ENCODE assay signal across 8 cellular contexts in genomic region chr11:9461760-9462134, GRCh38. TPM values are rescaled to one million over a fixed set of nuclear protein-coding genes. Genes with fewer than 3 reads are reported as not detected.
DNase-seq lines count a peak whose midpoint lies in the region; ATAC-seq and TF ChIP-seq lines count a peak whose summit lies in the region.

No MANE protein-coding gene starts in this region.

- peak overlapping the region; percentile 93 for H3K4me3 ChIP-seq in CD8-positive, alpha-beta T cell (ENCODE audit: low read depth, low read length)
- H3K4me3 ChIP-seq in IMR-90 (ENCODE audit: insufficient read depth, low read depth, low read length) (peak overlapping the region; percentile 55), iPS-15b (ENCODE audit: low read depth, low read length) (peak overlapping the region; percentile 87)

- peak overlapping the region; percentile 67 to 87 for H4K8ac ChIP-seq in IMR-90 (ENCODE audit: low read depth in 2 of 2, low read length in 2 of 2)

- H2AFZ ChIP-seq in IMR-90 (replicated peaks; ENCODE audit: low read length, poor library complexity): no peak overlapping the region

- H3K36me3 Mint-ChIP-seq in CD8-positive, alpha-beta T cell: peaks cover 11% of the 10 kb centered on the region
- H3K36me3 Mint-ChIP-seq in activated naive CD8-positive, alpha-beta T cell treated with anti-CD3 and anti-CD28 coated beads, Interleukin-2, amount 10 ng/mL, durations not matched to agents 7 days and 5 days: peaks cover 5% of the 10 kb centered on the region

- H3K14ac ChIP-seq in IMR-90 (replicated peaks; ENCODE audit: low read depth, low read length): peak overlapping the region; percentile 90

- peak overlapping the region; percentile 92 for H3K9ac ChIP-seq in IMR-90 (ENCODE audit: low read depth, low read length)
- peak overlapping the region; percentile 91 for H3K9ac ChIP-seq in iPS-15b (ENCODE audit: low read depth, low read length)

- peak overlapping the region; percentile 94 for H3K23ac ChIP-seq in IMR-90 (ENCODE audit: low read depth, low read length)

- peak overlapping the region; percentile 59; the same call in 1 of the 2 replicates for H4K5ac ChIP-seq in IMR-90 (ENCODE audit: low read depth, low read length)

- CTCF ChIA-PET in CD8-positive, alpha-beta T cell (lab: Charles Lee): interaction anchor here (1.4 to 4.1 kb wide), 3 partner anchors 25 to 151 kb away, joined by 4 to 16 read pairs (median 4); no protein-coding TSS in a partner anchor
- CTCF ChIA-PET in IMR-90 (lab: Yijun Ruan, JAX): no interaction called here

- no peak for TF ChIP-seq CTCF in CD8-positive, alpha-beta T cell (IDR thresholded peaks at IDR 0.05)
- TF ChIP-seq CTCF in IMR-90 (conservative IDR thresholded peaks at IDR 0.05; ENCODE audit: low read depth, low read length): no peak

- H2BK15ac ChIP-seq in IMR-90 (ENCODE audit: low read depth, low read length): no peak overlapping the region

- no peak overlapping the region for H2BK20ac ChIP-seq in IMR-90 (ENCODE audit: low read depth, low read length)

- H3K27me3 ChIP-seq in CD8-positive, alpha-beta T cell (ENCODE audit: insufficient read depth, low read length): no peaks in the 10 kb centered on the region
- H3K27me3 ChIP-seq in IMR-90 (ENCODE audit: control insufficient read depth, insufficient read depth, low read length): no peaks in the 10 kb centered on the region
- H3K27me3 ChIP-seq in iPS-15b (ENCODE audit: control insufficient read depth, insufficient read depth, low read length): no peaks in the 10 kb centered on the region

- peak overlapping the region; percentile 91; the same call in 1 of the 2 replicates for H3K4ac ChIP-seq in IMR-90 (ENCODE audit: low read depth, low read length)

- H3K27ac ChIP-seq in CD8-positive, alpha-beta T cell (ENCODE audit: low read depth, low read length): peak overlapping the region; percentile 98
- H3K27ac ChIP-seq in IMR-90 (ENCODE audit: insufficient read depth, low read length): peak overlapping the region; percentile 95; the same call in 1 of the 2 replicates

- dilution Hi-C loops in IMR-90 (cut with HindIII; ENCODE audit: low sequenced_read_pairs, unreplicated experiment): no loop called here

- POLR2A ChIA-PET in CD8-positive, alpha-beta T cell (lab: Charles Lee): interaction anchor here (0.6 to 4.3 kb wide), 17 partner anchors 13 to 551 kb away, joined by 3 to 50 read pairs (median 6); partner anchors contain the start of genes DENND5A, IPO7, TMEM41B and TMEM9B
- POLR2A ChIA-PET in IMR-90 (lab: Charles Lee; ENCODE audit: unreplicated experiment): no interaction called here
- POLR2A ChIA-PET in activated naive CD8-positive, alpha-beta T cell treated with anti-CD3 and anti-CD28 coated beads, Interleukin-2, amount 10 ng/mL, durations not matched to agents 7 days and 5 days (lab: Charles Lee): interaction anchor here (0.5 to 2.8 kb wide), 13 partner anchors 13 to 779 kb away, joined by 3 to 22 read pairs (median 4); partner anchors contain the start of genes RPL27A, TMEM41B, TRIM66 and WEE1

- H3K27me3 Mint-ChIP-seq in CD8-positive, alpha-beta T cell (ENCODE audit: low read depth): no peaks in the 10 kb centered on the region
- no peaks in the 10 kb centered on the region for H3K27me3 Mint-ChIP-seq in activated naive CD8-positive, alpha-beta T cell treated with anti-CD3 and anti-CD28 coated beads, Interleukin-2, amount 10 ng/mL, durations not matched to agents 7 days and 5 days

- H2AK5ac ChIP-seq in IMR-90 (ENCODE audit: low read depth, low read length): no peak overlapping the region

- H3K4me1 Mint-ChIP-seq in CD8-positive, alpha-beta T cell (ENCODE audit: low read depth): peaks cover 35% of the 10 kb centered on the region
- H3K4me1 Mint-ChIP-seq in activated naive CD8-positive, alpha-beta T cell treated with anti-CD3 and anti-CD28 coated beads, Interleukin-2, amount 10 ng/mL, durations not matched to agents 7 days and 5 days: peaks cover 22% of the 10 kb centered on the region

- H3K4me2 ChIP-seq in IMR-90 (ENCODE audit: low read depth, low read length): peak overlapping the region; percentile 97

- peaks cover 31% of the 10 kb centered on the region for H3K4me1 ChIP-seq in CD8-positive, alpha-beta T cell (ENCODE audit: insufficient read depth, low read length)
- H3K4me1 ChIP-seq in IMR-90 (ENCODE audit: control insufficient read depth, insufficient read depth, low read length): no peaks in the 10 kb centered on the region
- H3K4me1 ChIP-seq in iPS-15b (ENCODE audit: control insufficient read depth, insufficient read depth, low read length): no peaks in the 10 kb centered on the region

- DNase-seq in CD8-positive, alpha-beta T cell: no peak
- DNase-seq in IMR-90 (peak; percentile 15), smooth muscle cell of the brain vasculature (ENCODE audit: low read depth, low spot score) (peak; percentile 2), iPS-NIHi11 (ENCODE audit: low spot score) (no peak), middle frontal gyrus (ENCODE audit: extremely low spot score, low spot score) (no peak)
- DNase-seq in activated naive CD8-positive, alpha-beta T cell treated with anti-CD3 and anti-CD28 coated beads, Interleukin-2, amount 10 ng/mL, durations not matched to agents 7 days and 5 days: no peak

- intact Hi-C loops in CD8-positive, alpha-beta T cell (cut with DNase I, micrococcal nuclease): loop anchor here (1.0 to 5.0 kb wide), 14 partner anchors 97 to 1396 kb away; partner anchors contain the start of genes AKIP1 (in 1 of the 2), EIF4G2 (in 1 of the 2), RNF141 (in 1 of the 2) and RPL27A (in 1 of the 2)
- intact Hi-C loops in IMR-90 (cut with micrococcal nuclease): loop anchor here (2.0 to 5.0 kb wide), 2 partner anchors 151 to 287 kb away; no protein-coding TSS in a partner anchor

- H3K9me1 ChIP-seq in IMR-90 (ENCODE audit: insufficient read depth, low read length): no peaks in the 10 kb centered on the region

- peak overlapping the region; percentile 97 for H3K27ac Mint-ChIP-seq in CD8-positive, alpha-beta T cell
- H3K27ac Mint-ChIP-seq in activated naive CD8-positive, alpha-beta T cell treated with anti-CD3 and anti-CD28 coated beads, Interleukin-2, amount 10 ng/mL, durations not matched to agents 7 days and 5 days: peak overlapping the region; percentile 85

- no peaks in the 10 kb centered on the region for H3K9me3 Mint-ChIP-seq in CD8-positive, alpha-beta T cell
- no peaks in the 10 kb centered on the region for H3K9me3 Mint-ChIP-seq in activated naive CD8-positive, alpha-beta T cell treated with anti-CD3 and anti-CD28 coated beads, Interleukin-2, amount 10 ng/mL, durations not matched to agents 7 days and 5 days

- H3K9me3 ChIP-seq in CD8-positive, alpha-beta T cell (ENCODE audit: low read length): no peaks in the 10 kb centered on the region
- no peaks in the 10 kb centered on the region for H3K9me3 ChIP-seq in IMR-90 (ENCODE audit: control insufficient read depth, insufficient read depth, low read length)
- H3K9me3 ChIP-seq in iPS-15b (ENCODE audit: control insufficient read depth, insufficient read depth, low read length): no peaks in the 10 kb centered on the region

- no peaks in the 10 kb centered on the region for H3K36me3 ChIP-seq in CD8-positive, alpha-beta T cell (ENCODE audit: insufficient read depth, low read length)
- H3K36me3 ChIP-seq in IMR-90 (ENCODE audit: control insufficient read depth, insufficient read depth, low read length): no peaks in the 10 kb centered on the region
- H3K36me3 ChIP-seq in iPS-15b (ENCODE audit: control insufficient read depth, insufficient read depth, low read length): no peaks in the 10 kb centered on the region

- peak overlapping the region; percentile 92 for H3K4me3 Mint-ChIP-seq in CD8-positive, alpha-beta T cell
- H3K4me3 Mint-ChIP-seq in activated naive CD8-positive, alpha-beta T cell treated with anti-CD3 and anti-CD28 coated beads, Interleukin-2, amount 10 ng/mL, durations not matched to agents 7 days and 5 days: peak overlapping the region; percentile 95

- ATAC-seq in CD8-positive, alpha-beta T cell: no peak
- ATAC-seq in IMR-90 (ENCODE audit: low read depth): no peak
- ATAC-seq in activated naive CD8-positive, alpha-beta T cell treated with anti-CD3 and anti-CD28 coated beads, Interleukin-2, amount 10 ng/mL, durations not matched to agents 7 days and 5 days (ENCODE audit: low read depth): no peak
- no peak for ATAC-seq in GM21717 (IDR thresholded peaks at IDR 0.05; ENCODE audit: unreplicated experiment)

- peaks cover 16 to 39% of the 10 kb centered on the region in 2 experiments for H3K79me1 ChIP-seq in IMR-90 (ENCODE audit: low read depth in 1 of 2, low read length in 2 of 2)

- H4K91ac ChIP-seq in IMR-90 (ENCODE audit: insufficient read depth, low read depth, low read length): no peak overlapping the region

- peak overlapping the region; percentile 92 for H2BK5ac ChIP-seq in IMR-90 (ENCODE audit: low read depth, low read length, poor library complexity, severe bottlenecking)

- H2BK120ac ChIP-seq in IMR-90 (ENCODE audit: low read depth, low read length): peak overlapping the region; percentile 24; the same call in 1 of the 2 replicates

- peak overlapping the region; percentile 79 for H3K18ac ChIP-seq in IMR-90 (ENCODE audit: low read depth, low read length)

- TSS peak; percentile 87 for BruUV-seq in IMR-90 (replicated peaks; lab: Mats Ljungman, UMichigan)

- in situ Hi-C loops in IMR-90 (cut with MboI; ENCODE audit: low sequenced_read_pairs): no loop called here

- no peak for TF ChIP-seq POLR2A in IMR-90 (IDR thresholded peaks at IDR 0.05; ENCODE audit: low read depth, low read length)

- H3K56ac ChIP-seq in IMR-90 (ENCODE audit: extremely low read depth, insufficient read depth, low read length): peak overlapping the region; percentile 99

- WGBS in IMR-90 (ENCODE audit: extremely low coverage in 2 of 2, insufficient read length in 1 of 2), 2 experiments: no CpG with 5 or more reads among the region's 10 CpGs

- no peak overlapping the region for H2AK9ac ChIP-seq in IMR-90 (replicated peaks; ENCODE audit: low read depth, low read length, poor library complexity)

- no peaks in the 10 kb centered on the region for H4K20me1 ChIP-seq in IMR-90 (ENCODE audit: insufficient read depth, low read length)

- no peak for TF ChIP-seq RAD21 in IMR-90 (IDR thresholded peaks at IDR 0.05; ENCODE audit: low read length)

TF ChIP-seq in IMR-90, 13 proteins besides CTCF, POLR2A, EP300 and RAD21:
- no peak for TF ChIP-seq SMC3 (IDR thresholded peaks at IDR 0.05; ENCODE audit: low read depth, low read length)
- peak; percentile 37; the same call in 1 of the 2 replicates for TF ChIP-seq MAFK (IDR thresholded peaks at IDR 0.05; ENCODE audit: low read depth, low read length)
- TF ChIP-seq MAZ (IDR thresholded peaks at IDR 0.05; ENCODE audit: borderline replicate concordance, low read depth, low read length): no peak
- TF ChIP-seq RCOR1 (IDR thresholded peaks at IDR 0.05; ENCODE audit: insufficient replicate concordance, low read length): no peak
TF ChIP-seq in IMR-90: peak in this region for 1.

RNA-seq across cellular contexts. Expression of gene ZNF143, which starts 0.9 kb away (rescaled TPM):
- total RNA-seq in CD8-positive, alpha-beta T cell: 10 to 100 TPM; 13.4 to 15.4 TPM
- 49.6 and 58.9 TPM in 2 replicates for total RNA-seq in IMR-90 (2012; rRNA removed)
- 22.7 and 23.8 TPM in 2 replicates for polyA plus RNA-seq in IMR-90 (2012; rRNA removed)
- 5.1 and 9.3 TPM in 2 replicates for polyA plus RNA-seq in IMR-90 (2012; cell fraction: cytosol; rRNA removed)
- 7.8 and 15.8 TPM in 2 replicates for polyA plus RNA-seq in IMR-90 (2012; cell fraction: nucleus; rRNA removed; ENCODE audit: low replicate concordance)
- 10 to 100 TPM; 37.7 to 48.8 TPM for total RNA-seq in activated naive CD8-positive, alpha-beta T cell treated with anti-CD3 and anti-CD28 coated beads, Interleukin-2, amount 10 ng/mL, durations not matched to agents 7 days and 5 days

Comparison
In these comparisons a context has a peak if more than half of its experiments do, and no peak if none do; other contexts are left out.
1. DNase-seq: peak in IMR-90 (single experiment) and smooth muscle cell of the brain vasculature (single experiment); none in CD8-positive, alpha-beta T cell (0 of 7), activated naive CD8-positive, alpha-beta T cell treated with anti-CD3 and anti-CD28 coated beads, Interleukin-2, amount 10 ng/mL, durations not matched to agents 7 days and 5 days (single experiment), iPS-NIHi11 (single experiment) and middle frontal gyrus (single experiment).
2. Peak in every context shown above with its lines, with median percentiles within 50 percentile points of each other: H3K4me3 ChIP-seq.